Comparison of ENCODE assay signal across 8 cellular contexts in the genomic region with DNA sequence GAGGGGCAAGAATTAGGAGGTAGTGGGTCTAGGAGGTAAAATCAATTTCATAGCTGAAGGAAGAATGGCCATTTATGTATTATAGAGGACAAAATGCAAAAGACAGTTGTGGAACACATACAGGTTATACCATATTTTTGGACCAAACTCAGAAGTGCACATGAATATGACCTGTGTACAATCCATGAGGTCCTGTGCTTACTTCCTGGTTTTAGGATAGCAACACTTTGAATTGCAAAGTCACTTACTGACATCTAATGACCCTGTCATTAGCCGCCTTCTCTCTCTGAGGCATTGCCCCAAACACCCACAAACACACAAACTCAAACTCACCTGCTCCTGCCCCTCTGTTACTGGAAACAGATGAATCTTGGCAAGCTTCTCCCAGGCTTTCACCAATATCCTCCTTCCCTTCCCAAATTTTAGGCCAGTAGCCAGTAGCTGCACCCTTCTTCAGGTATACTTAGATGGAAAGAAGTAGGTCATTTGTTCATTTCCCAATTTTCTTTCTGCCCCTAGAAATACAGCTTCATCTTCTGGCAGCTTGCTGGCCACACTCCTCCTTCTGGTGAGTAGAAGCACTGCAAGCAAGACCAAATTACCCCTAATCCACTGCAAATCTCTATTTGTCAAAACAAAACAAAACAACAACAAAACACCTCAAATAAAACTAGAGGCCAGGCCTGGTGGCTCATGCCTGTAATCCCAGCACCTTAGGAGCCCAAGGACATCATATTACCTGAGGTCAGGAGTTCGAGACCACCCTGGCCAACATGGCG. TPM values are rescaled to one million over a fixed set of nuclear protein-coding genes. Genes with fewer than 3 reads are reported as not detected.
DNase-seq lines count a peak whose midpoint lies in the region; ATAC-seq and TF ChIP-seq lines count a peak whose summit lies in the region.
"Had no signal": no experiment of that assay in that cellular context is flagged by ENCODE, and none has a peak within 500 bp of the region (broad histone marks: within the 10 kb centered on the region; RNA-seq: fewer than 3 reads in every experiment).

No MANE protein-coding gene starts in this region.

- H3K9ac ChIP-seq in KMS-11 = no peak overlapping the region

- H3K4me2 ChIP-seq in KMS-11 = no peak overlapping the region

- ATAC-seq in GM18873 (IDR thresholded peaks at IDR 0.05; ENCODE audit: low FRiP score, unreplicated experiment) (peak; percentile 55), GM19395 (IDR thresholded peaks at IDR 0.05; ENCODE audit: unreplicated experiment) (no peak)

- peak; percentile 67; the same call in 1 of the 2 replicates for TF ChIP-seq CTCF in KMS-11 (conservative IDR thresholded peaks at IDR 0.05; ENCODE audit: low read depth, low read length)
- peak; percentile 71 for TF ChIP-seq CTCF in MCF 10A (IDR thresholded peaks at IDR 0.05; ENCODE audit: unreplicated experiment)

- H4K20me1 ChIP-seq in KMS-11 (ENCODE audit: insufficient read depth) = no peaks in the 10 kb centered on the region

- DNase-seq in DMS53 treated with DMSO at 0.1 percent for 48 hours (lab: John Stamatoyannopoulos, UW; ENCODE audit: unreplicated experiment) = peak; percentile 39
- DNase-seq in MCF 10A (ENCODE audit: unreplicated experiment) = peak; percentile 39
- DNase-seq in lung microvascular endothelial cell (ENCODE audit: low read depth in 2 of 2) = peak; percentile 56
- no peak for DNase-seq in G401 (ENCODE audit: low spot score)
- DNase-seq: right cardiac atrium had no signal

- H2AFZ ChIP-seq in KMS-11 (ENCODE audit: low read depth) = peak overlapping the region; percentile 22; the same call in 1 of the 2 replicates

- H3K4me3 ChIP-seq in KMS-11 (IDR thresholded peaks at IDR 0.05; ENCODE audit: insufficient read depth, low read depth, low read length) = no peak overlapping the region

- H3K4me3 Mint-ChIP-seq in MCF 10A (ENCODE audit: unreplicated experiment) = no peak overlapping the region

- H3K27ac ChIP-seq in KMS-11 = no peak overlapping the region

- CTCF ChIA-PET in MCF 10A (lab: Yijun Ruan, JAX) = interaction anchor here (0.6 to 6.2 kb wide), 17 partner anchors 10 to 821 kb away, joined by 3 to 61 read pairs (median 3); a partner anchor contains a TSS

- H3K4me1 Mint-ChIP-seq in MCF 10A (ENCODE audit: insufficient read depth, unreplicated experiment) = peaks cover 4% of the 10 kb centered on the region

- no peaks in the 10 kb centered on the region for H3K36me3 Mint-ChIP-seq in MCF 10A (ENCODE audit: insufficient read depth, unreplicated experiment)

- in situ Hi-C loops in G401 (cut with HindIII; ENCODE audit: low sequenced_read_pairs) = loop anchor here (5.0 kb wide), 1 partner anchor 71 kb away; no protein-coding TSS in a partner anchor

- H3K27me3 ChIP-seq in KMS-11 (ENCODE audit: insufficient read depth, low read depth) = no peaks in the 10 kb centered on the region

- POLR2A ChIA-PET in MCF 10A (lab: Yijun Ruan, JAX) = interaction anchor here (1.4 to 4.3 kb wide), 2 partner anchors 13 to 21 kb away, joined by 3 to 28 read pairs; a partner anchor contains a TSS

- BruUV-seq in MCF 10A (replicated peaks; lab: Mats Ljungman, UMichigan) = no TSS peak

- no peaks in the 10 kb centered on the region for H3K9me3 Mint-ChIP-seq in MCF 10A (ENCODE audit: unreplicated experiment)

- intact Hi-C loops in MCF 10A (cut with micrococcal nuclease) = loop anchor here (1.0 to 2.0 kb wide), 2 partner anchors 33 to 69 kb away; a partner anchor contains a TSS

- H3K27me3 Mint-ChIP-seq in MCF 10A (ENCODE audit: insufficient read depth, unreplicated experiment) = no peaks in the 10 kb centered on the region

- H3K27ac Mint-ChIP-seq in MCF 10A (ENCODE audit: low read depth, unreplicated experiment) = no peak overlapping the region

- H3K4me1 ChIP-seq in KMS-11 (ENCODE audit: low read depth, poor library complexity, severe bottlenecking) = no peaks in the 10 kb centered on the region

- no peaks in the 10 kb centered on the region for H3K79me2 ChIP-seq in KMS-11 (ENCODE audit: insufficient read depth, low read depth)

- no peaks in the 10 kb centered on the region for H3K36me3 ChIP-seq in KMS-11 (ENCODE audit: insufficient read depth)

RNA-seq across cellular contexts. Expression of a gene that starts 13.7 kb away (rescaled TPM):
- 1,285 and 1,607 TPM in 2 replicates for total RNA-seq in MCF 10A (2022)
- total RNA-seq in lung microvascular endothelial cell = 1,042 and 1,239 TPM in 2 replicates
- total RNA-seq in G401 (2014; rRNA removed; shearing (Covaris generic)) = 3,176 and 3,226 TPM in 2 replicates

RNA-seq across cellular contexts. Expression of a gene that starts 33.3 kb away (rescaled TPM):
- total RNA-seq in MCF 10A (2022) = 23.2 and 25.0 TPM in 2 replicates
- total RNA-seq in lung microvascular endothelial cell = 19.4 and 19.8 TPM in 2 replicates
- 28.0 and 49.7 TPM in 2 replicates for total RNA-seq in G401 (2014; rRNA removed; shearing (Covaris generic))
